14 cellular contexts compared by ENCODE assay signal in the genomic region with DNA sequence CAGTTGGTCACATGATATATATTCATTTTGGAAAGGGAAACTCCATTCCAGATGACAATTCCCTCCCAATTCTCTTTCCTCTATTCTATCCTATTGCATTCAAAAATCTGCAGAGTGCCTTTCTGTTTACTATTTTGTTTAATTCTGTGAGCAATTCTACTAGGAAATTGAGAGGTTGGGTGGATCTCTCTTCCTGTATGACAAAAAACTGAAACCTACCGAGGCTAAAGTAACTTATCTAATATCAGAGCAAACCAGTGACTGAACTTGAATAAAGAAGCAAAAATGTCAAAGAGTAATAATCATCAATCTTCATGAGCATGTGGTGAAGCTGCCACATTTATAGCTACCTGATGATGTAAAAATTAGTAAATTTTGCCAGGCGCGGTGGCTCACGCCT. TPM values are rescaled to one million over a fixed set of nuclear protein-coding genes. Genes with fewer than 3 reads are reported as not detected.
DNase-seq lines count a peak whose midpoint lies in the region; ATAC-seq lines count a peak whose summit lies in the region.
"Had no signal": no experiment of that assay in that cellular context is flagged by ENCODE, and none has a peak within 500 bp of the region (broad histone marks: within the 10 kb centered on the region; RNA-seq: fewer than 3 reads in every experiment).

No MANE protein-coding gene starts in this region.

- H3K4me3 Mint-ChIP-seq in activated CD4-positive, alpha-beta T cell treated with anti-CD3 and anti-CD28 coated beads, Interleukin-2, amount 10 ng/mL, durations not matched to agents 7 days and 5 days, result peak overlapping the region; percentile 5
- H3K4me3 Mint-ChIP-seq in activated naive CD4-positive, alpha-beta T cell treated with anti-CD3 and anti-CD28 coated beads, Interleukin-2, amount 10 ng/mL, durations not matched to agents 7 days and 5 days, result peak overlapping the region; percentile 13
- peak overlapping the region in 6 of 8 donors; percentile 2 to 47 (median 10) for H3K4me3 Mint-ChIP-seq in CD4-positive, alpha-beta memory T cell
- no peak overlapping the region for H3K4me3 Mint-ChIP-seq in activated T-helper 2 cell treated with anti-CD3 and anti-CD28 coated beads, Interferon-gamma antibody, Interleukin-2, Interleukin-4, amounts not matched to agents 10 μg/mL and 5 μg/mL and 100 μg/mL, durations not matched to agents 14 hours and 24 hours and 36 hours (ENCODE audit: low read depth)
- H3K4me3 Mint-ChIP-seq in stimulated activated memory B cell treated with anti-CD40 and anti-IgM and Interleukin-4, amounts not matched to agents 10 μg/mL and 1 μg/mL and 100 μg/mL, for 72 hours, result no peak overlapping the region
- H3K4me3 Mint-ChIP-seq: B cell had no signal

- peaks cover 8% of the 10 kb centered on the region for H3K4me1 ChIP-seq in CD4-positive, alpha-beta memory T cell (ENCODE audit: insufficient read depth, low read length)
- H3K4me1 ChIP-seq: Caco-2, HAP-1 had no signal

- no peak overlapping the region for H3K27ac ChIP-seq in CD4-positive, alpha-beta memory T cell (ENCODE audit: low read depth, low read length)
- H3K27ac ChIP-seq: BLaER1 treated with 17β-estradiol and CSF1 and Interleukin-3, amounts not matched to agents 10 nM and 100 nM; GM23248; HL-60 had no signal

- no peaks in the 10 kb centered on the region for H3K36me3 ChIP-seq in CD4-positive, alpha-beta memory T cell (ENCODE audit: insufficient read depth, low read length)
- H3K36me3 ChIP-seq: BLaER1 treated with 17β-estradiol and CSF1 and Interleukin-3, amounts not matched to agents 10 nM and 100 nM; HAP-1 had no signal

- ATAC-seq in GM19452 (IDR thresholded peaks at IDR 0.05; ENCODE audit: unreplicated experiment), result no peak
- no peak for ATAC-seq in stimulated activated memory B cell treated with anti-CD40 and anti-IgM and Interleukin-4, amounts not matched to agents 10 μg/mL and 1 μg/mL and 100 μg/mL, for 72 hours

- H3K27me3 Mint-ChIP-seq in activated CD4-positive, alpha-beta T cell treated with anti-CD3 and anti-CD28 coated beads, Interleukin-2, amount 10 ng/mL, durations not matched to agents 7 days and 5 days, result no peaks in the 10 kb centered on the region
- peaks cover 1% of the 10 kb centered on the region for H3K27me3 Mint-ChIP-seq in activated naive CD4-positive, alpha-beta T cell treated with anti-CD3 and anti-CD28 coated beads, Interleukin-2, amount 10 ng/mL, durations not matched to agents 7 days and 5 days
- peaks cover 0 to 1% of the 10 kb centered on the region in 2 donors for H3K27me3 Mint-ChIP-seq in CD4-positive, alpha-beta memory T cell
- H3K27me3 Mint-ChIP-seq in activated T-helper 2 cell treated with anti-CD3 and anti-CD28 coated beads, Interferon-gamma antibody, Interleukin-2, Interleukin-4, amounts not matched to agents 10 μg/mL and 5 μg/mL and 100 μg/mL, durations not matched to agents 14 hours and 24 hours and 36 hours (ENCODE audit: low read depth), result peaks cover 1% of the 10 kb centered on the region
- H3K27me3 Mint-ChIP-seq in stimulated activated memory B cell treated with anti-CD40 and anti-IgM and Interleukin-4, amounts not matched to agents 10 μg/mL and 1 μg/mL and 100 μg/mL, for 72 hours, result peaks cover 50% of the 10 kb centered on the region

- no peaks in the 10 kb centered on the region for H3K9me3 ChIP-seq in CD4-positive, alpha-beta memory T cell (ENCODE audit: control insufficient read depth in 1 of 2, low read length in 2 of 2)
- H3K9me3 ChIP-seq: BLaER1 treated with 17β-estradiol and CSF1 and Interleukin-3, amounts not matched to agents 10 nM and 100 nM; Caco-2; HAP-1 had no signal

- no peak overlapping the region for H3K4me3 ChIP-seq in CD4-positive, alpha-beta memory T cell (ENCODE audit: low read length in 2 of 2)
- H3K4me3 ChIP-seq: BLaER1 treated with 17β-estradiol and CSF1 and Interleukin-3, amounts not matched to agents 10 nM and 100 nM; GM23248; HAP-1 had no signal

- CTCF ChIA-PET in activated CD4-positive, alpha-beta T cell treated with anti-CD3 and anti-CD28 coated beads, Interleukin-2, amount 10 ng/mL, durations not matched to agents 7 days and 5 days (lab: Charles Lee), result interaction anchor here (1.0 to 1.4 kb wide), 2 partner anchors 9 to 18 kb away, joined by 3 to 6 read pairs; no protein-coding TSS in a partner anchor
- CTCF ChIA-PET in activated naive CD4-positive, alpha-beta T cell treated with anti-CD3 and anti-CD28 coated beads, Interleukin-2, amount 10 ng/mL, durations not matched to agents 7 days and 5 days (lab: Charles Lee), result interaction anchor here (0.9 to 1.4 kb wide), 2 partner anchors 8 to 152 kb away, joined by 3 read pairs; no protein-coding TSS in a partner anchor
- CTCF ChIA-PET in CD4-positive, alpha-beta memory T cell (lab: Charles Lee; ENCODE audit: partially characterized antibody), result no interaction called here

- peaks cover 7% of the 10 kb centered on the region for H3K36me3 Mint-ChIP-seq in activated CD4-positive, alpha-beta T cell treated with anti-CD3 and anti-CD28 coated beads, Interleukin-2, amount 10 ng/mL, durations not matched to agents 7 days and 5 days (ENCODE audit: low read depth)
- H3K36me3 Mint-ChIP-seq in activated naive CD4-positive, alpha-beta T cell treated with anti-CD3 and anti-CD28 coated beads, Interleukin-2, amount 10 ng/mL, durations not matched to agents 7 days and 5 days, result peaks cover 11% of the 10 kb centered on the region
- H3K36me3 Mint-ChIP-seq in CD4-positive, alpha-beta memory T cell, result no peaks in the 10 kb centered on the region
- H3K36me3 Mint-ChIP-seq in activated T-helper 2 cell treated with anti-CD3 and anti-CD28 coated beads, Interferon-gamma antibody, Interleukin-2, Interleukin-4, amounts not matched to agents 10 μg/mL and 5 μg/mL and 100 μg/mL, durations not matched to agents 14 hours and 24 hours and 36 hours (ENCODE audit: low read depth), result peaks cover 2% of the 10 kb centered on the region
- H3K36me3 Mint-ChIP-seq in stimulated activated memory B cell treated with anti-CD40 and anti-IgM and Interleukin-4, amounts not matched to agents 10 μg/mL and 1 μg/mL and 100 μg/mL, for 72 hours, result no peaks in the 10 kb centered on the region

- intact Hi-C loops in CD4-positive, alpha-beta memory T cell (cut with micrococcal nuclease), result no loop called here
- intact Hi-C loops in activated T-helper 2 cell treated with anti-CD3 and anti-CD28 coated beads, Interferon-gamma antibody, Interleukin-2, Interleukin-4, amounts not matched to agents 10 μg/mL and 5 μg/mL and 100 μg/mL, durations not matched to agents 14 hours and 24 hours and 36 hours (cut with micrococcal nuclease), result no loop called here

- POLR2A ChIA-PET in activated CD4-positive, alpha-beta T cell treated with anti-CD3 and anti-CD28 coated beads, Interleukin-2, amount 10 ng/mL, durations not matched to agents 7 days and 5 days (lab: Charles Lee), result interaction anchor here (0.9 kb wide), 1 partner anchor 15 kb away, joined by 4 read pairs; no protein-coding TSS in a partner anchor
- POLR2A ChIA-PET in CD4-positive, alpha-beta memory T cell (lab: Charles Lee; ENCODE audit: partially characterized antibody), result no interaction called here

- no peaks in the 10 kb centered on the region for H3K27me3 ChIP-seq in CD4-positive, alpha-beta memory T cell (ENCODE audit: insufficient read depth, low read length)
- H3K27me3 ChIP-seq: BLaER1 treated with 17β-estradiol and CSF1 and Interleukin-3, amounts not matched to agents 10 nM and 100 nM had no signal

- DNase-seq in activated CD4-positive, alpha-beta T cell treated with anti-CD3 and anti-CD28 coated beads, Interleukin-2, amount 10 ng/mL, durations not matched to agents 7 days and 5 days, result no peak
- no peak for DNase-seq in activated CD4-positive, alpha-beta T cell treated with anti-CD3 and anti-CD28 coated beads for 4 hours
- DNase-seq in activated naive CD4-positive, alpha-beta T cell treated with anti-CD3 and anti-CD28 coated beads, Interleukin-2, amount 10 ng/mL, durations not matched to agents 7 days and 5 days, result no peak
- no peak for DNase-seq in activated naive CD4-positive, alpha-beta T cell (lab: John Stamatoyannopoulos, UW)
- DNase-seq in CD4-positive, alpha-beta memory T cell, result no peak
- no peak for DNase-seq in activated T-helper 2 cell treated with anti-CD3 and anti-CD28 coated beads, Interferon-gamma antibody, Interleukin-2, Interleukin-4, amounts not matched to agents 10 μg/mL and 5 μg/mL and 100 μg/mL, durations not matched to agents 14 hours and 24 hours and 36 hours (ENCODE audit: low spot score)
- DNase-seq: Caco-2, GM23248 had no signal

- H3K4me1 Mint-ChIP-seq in activated CD4-positive, alpha-beta T cell treated with anti-CD3 and anti-CD28 coated beads, Interleukin-2, amount 10 ng/mL, durations not matched to agents 7 days and 5 days, result peaks cover 28% of the 10 kb centered on the region
- peaks cover 46% of the 10 kb centered on the region for H3K4me1 Mint-ChIP-seq in activated naive CD4-positive, alpha-beta T cell treated with anti-CD3 and anti-CD28 coated beads, Interleukin-2, amount 10 ng/mL, durations not matched to agents 7 days and 5 days
- H3K4me1 Mint-ChIP-seq in CD4-positive, alpha-beta memory T cell, result peaks cover 5 to 14% (median 7%) of the 10 kb centered on the region in 4 donors
- H3K4me1 Mint-ChIP-seq in activated T-helper 2 cell treated with anti-CD3 and anti-CD28 coated beads, Interferon-gamma antibody, Interleukin-2, Interleukin-4, amounts not matched to agents 10 μg/mL and 5 μg/mL and 100 μg/mL, durations not matched to agents 14 hours and 24 hours and 36 hours (ENCODE audit: low read depth), result peaks cover 28% of the 10 kb centered on the region
- no peaks in the 10 kb centered on the region for H3K4me1 Mint-ChIP-seq in stimulated activated memory B cell treated with anti-CD40 and anti-IgM and Interleukin-4, amounts not matched to agents 10 μg/mL and 1 μg/mL and 100 μg/mL, for 72 hours
- H3K4me1 Mint-ChIP-seq: B cell had no signal

- H3K9me3 Mint-ChIP-seq in activated CD4-positive, alpha-beta T cell treated with anti-CD3 and anti-CD28 coated beads, Interleukin-2, amount 10 ng/mL, durations not matched to agents 7 days and 5 days, result peaks cover 11% of the 10 kb centered on the region
- peaks cover 8% of the 10 kb centered on the region for H3K9me3 Mint-ChIP-seq in activated naive CD4-positive, alpha-beta T cell treated with anti-CD3 and anti-CD28 coated beads, Interleukin-2, amount 10 ng/mL, durations not matched to agents 7 days and 5 days
- no peaks in the 10 kb centered on the region for H3K9me3 Mint-ChIP-seq in CD4-positive, alpha-beta memory T cell
- peaks cover 10% of the 10 kb centered on the region for H3K9me3 Mint-ChIP-seq in activated T-helper 2 cell treated with anti-CD3 and anti-CD28 coated beads, Interferon-gamma antibody, Interleukin-2, Interleukin-4, amounts not matched to agents 10 μg/mL and 5 μg/mL and 100 μg/mL, durations not matched to agents 14 hours and 24 hours and 36 hours
- H3K9me3 Mint-ChIP-seq in stimulated activated memory B cell treated with anti-CD40 and anti-IgM and Interleukin-4, amounts not matched to agents 10 μg/mL and 1 μg/mL and 100 μg/mL, for 72 hours, result peaks cover 3% of the 10 kb centered on the region

- H3K27ac Mint-ChIP-seq in activated CD4-positive, alpha-beta T cell treated with anti-CD3 and anti-CD28 coated beads, Interleukin-2, amount 10 ng/mL, durations not matched to agents 7 days and 5 days, result peak overlapping the region; percentile 81
- H3K27ac Mint-ChIP-seq in activated naive CD4-positive, alpha-beta T cell treated with anti-CD3 and anti-CD28 coated beads, Interleukin-2, amount 10 ng/mL, durations not matched to agents 7 days and 5 days, result peak overlapping the region; percentile 85
- H3K27ac Mint-ChIP-seq in CD4-positive, alpha-beta memory T cell, result peak overlapping the region in 4 of 7 donors; percentile 25 to 78 (median 63)
- H3K27ac Mint-ChIP-seq in activated T-helper 2 cell treated with anti-CD3 and anti-CD28 coated beads, Interferon-gamma antibody, Interleukin-2, Interleukin-4, amounts not matched to agents 10 μg/mL and 5 μg/mL and 100 μg/mL, durations not matched to agents 14 hours and 24 hours and 36 hours, result peak overlapping the region; percentile 35
- no peak overlapping the region for H3K27ac Mint-ChIP-seq in stimulated activated memory B cell treated with anti-CD40 and anti-IgM and Interleukin-4, amounts not matched to agents 10 μg/mL and 1 μg/mL and 100 μg/mL, for 72 hours
- H3K27ac Mint-ChIP-seq: B cell had no signal

RNA-seq across cellular contexts. Expression of a gene that starts 16.6 kb away (rescaled TPM):
- 10 to 100 TPM; 31.9 to 35.1 TPM for total RNA-seq in activated CD4-positive, alpha-beta T cell treated with anti-CD3 and anti-CD28 coated beads, Interleukin-2, amount 10 ng/mL, durations not matched to agents 7 days and 5 days
- 10 to 100 TPM; 70.8 to 75.1 TPM for total RNA-seq in CD4-positive, alpha-beta memory T cell
- 10 to 100 TPM; 33.6 to 63.3 TPM for polyA plus RNA-seq in CD4-positive, alpha-beta memory T cell
- total RNA-seq in activated T-helper 2 cell treated with anti-CD3 and anti-CD28 coated beads, Interferon-gamma antibody, Interleukin-2, Interleukin-4, amounts not matched to agents 10 μg/mL and 5 μg/mL and 100 μg/mL, durations not matched to agents 14 hours and 24 hours and 36 hours, result 133 and 134 TPM in 2 replicates

Comparison
In these comparisons a context has a peak if more than half of its experiments do, and no peak if none do; other contexts are left out.
1. H3K4me3 Mint-ChIP-seq: peak in activated CD4-positive, alpha-beta T cell treated with anti-CD3 and anti-CD28 coated beads, Interleukin-2, amount 10 ng/mL, durations not matched to agents 7 days and 5 days (single experiment), activated naive CD4-positive, alpha-beta T cell treated with anti-CD3 and anti-CD28 coated beads, Interleukin-2, amount 10 ng/mL, durations not matched to agents 7 days and 5 days (single experiment) and CD4-positive, alpha-beta memory T cell (6 of 8); none in activated T-helper 2 cell treated with anti-CD3 and anti-CD28 coated beads, Interferon-gamma antibody, Interleukin-2, Interleukin-4, amounts not matched to agents 10 μg/mL and 5 μg/mL and 100 μg/mL, durations not matched to agents 14 hours and 24 hours and 36 hours (single experiment) and stimulated activated memory B cell treated with anti-CD40 and anti-IgM and Interleukin-4, amounts not matched to agents 10 μg/mL and 1 μg/mL and 100 μg/mL, for 72 hours (single experiment).